Comparison of ENCODE assay signal across 8 cellular contexts in the genomic region with DNA sequence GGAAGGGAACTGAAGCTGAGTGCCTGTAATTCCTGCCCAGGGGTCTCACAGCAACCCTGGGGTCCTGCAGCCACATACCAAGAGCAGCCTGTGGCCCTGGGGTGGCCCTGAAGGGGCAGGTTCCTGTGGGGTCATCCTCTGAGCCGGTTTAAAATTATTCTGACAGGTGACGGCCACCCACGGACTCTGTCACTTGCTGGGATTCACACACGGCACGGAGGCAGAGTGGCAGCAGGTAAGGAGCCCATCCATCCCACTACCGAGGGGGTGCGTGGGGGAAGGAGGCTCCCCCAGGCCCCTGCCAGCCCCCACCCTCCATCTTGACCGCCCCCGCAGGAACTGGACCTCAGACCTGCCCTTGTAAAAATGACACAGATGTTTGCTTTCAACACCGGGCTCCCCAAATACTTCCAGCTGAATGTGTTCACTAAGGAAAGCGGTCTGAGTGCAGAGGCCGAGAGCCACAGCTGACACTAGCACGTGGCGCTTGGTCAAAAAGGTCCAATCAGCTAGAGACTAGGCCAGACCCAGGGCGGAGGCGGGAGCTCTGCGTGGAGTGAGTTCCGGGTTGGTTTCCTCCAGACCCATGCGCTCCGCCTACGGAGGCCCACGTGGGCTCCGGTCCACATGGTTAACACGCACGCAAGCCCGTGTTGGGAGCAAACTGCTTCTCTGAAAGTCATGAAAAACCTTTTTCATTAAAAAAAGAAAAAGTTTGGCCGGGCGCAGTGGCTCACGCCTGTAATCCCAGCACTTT. TPM values are rescaled to one million over a fixed set of nuclear protein-coding genes. Genes with fewer than 3 reads are reported as not detected.
DNase-seq lines count a peak whose midpoint lies in the region; ATAC-seq and TF ChIP-seq lines count a peak whose summit lies in the region.

No MANE protein-coding gene starts in this region.

- peak overlapping the region in 2 of 4 donors; percentile 48 to 60 for H3K4me3 ChIP-seq in tibial nerve

- peak overlapping the region; percentile 78 for H3K27ac Mint-ChIP-seq in activated CD4-positive, alpha-beta T cell treated with anti-CD3 and anti-CD28 coated beads, Interleukin-2, amount 10 ng/mL, durations not matched to agents 24 days and 14 days
- H3K27ac Mint-ChIP-seq in chondrocyte (ENCODE audit: unreplicated experiment), result no peak overlapping the region

- H3K27ac ChIP-seq in tibial nerve, result peak overlapping the region in 3 of 4 donors; percentile 63 to 73 (median 72)

- no peaks in the 10 kb centered on the region for H3K27me3 Mint-ChIP-seq in activated CD4-positive, alpha-beta T cell treated with anti-CD3 and anti-CD28 coated beads, Interleukin-2, amount 10 ng/mL, durations not matched to agents 24 days and 14 days
- H3K27me3 Mint-ChIP-seq in chondrocyte (ENCODE audit: low read depth), result no peaks in the 10 kb centered on the region

- no peaks in the 10 kb centered on the region for H3K9me3 Mint-ChIP-seq in activated CD4-positive, alpha-beta T cell treated with anti-CD3 and anti-CD28 coated beads, Interleukin-2, amount 10 ng/mL, durations not matched to agents 24 days and 14 days
- no peaks in the 10 kb centered on the region for H3K9me3 Mint-ChIP-seq in chondrocyte (ENCODE audit: low read depth)

- peak; percentile 23 for ATAC-seq in esophagus mucosa

- TF ChIP-seq CTCF in tibial nerve (IDR thresholded peaks at IDR 0.05), result no peak
- TF ChIP-seq CTCF in chondrocyte (IDR thresholded peaks at IDR 0.05), result no peak

- H3K36me3 Mint-ChIP-seq in activated CD4-positive, alpha-beta T cell treated with anti-CD3 and anti-CD28 coated beads, Interleukin-2, amount 10 ng/mL, durations not matched to agents 24 days and 14 days (ENCODE audit: low read depth), result peaks cover 33% of the 10 kb centered on the region
- peaks cover 1% of the 10 kb centered on the region for H3K36me3 Mint-ChIP-seq in chondrocyte (ENCODE audit: low read depth)

- H3K27me3 ChIP-seq in tibial nerve, result no peaks in the 10 kb centered on the region

- intact Hi-C loops in activated CD4-positive, alpha-beta T cell treated with anti-CD3 and anti-CD28 coated beads, Interleukin-2, amount 10 ng/mL, durations not matched to agents 24 days and 14 days (cut with micrococcal nuclease), result loop anchor here (1.0 kb wide), 1 partner anchor 10 kb away; the partner anchor contains the start of gene YBEY

- TF ChIP-seq EP300 in tibial nerve (IDR thresholded peaks at IDR 0.05), result peak in 1 of 2 donors; percentile 60

- no peaks in the 10 kb centered on the region for H3K9me3 ChIP-seq in tibial nerve

- DNase-seq in activated CD4-positive, CD25-positive, alpha-beta regulatory T cell (lab: John Stamatoyannopoulos, UW), result peak in 3 of 4 experiments; percentile 9 to 18 (median 17)
- no peak for DNase-seq in activated CD4-positive, CD25-positive, alpha-beta regulatory T cell treated with anti-CD3 and anti-CD28 coated beads, Interleukin-2, amount 50 U/mL, for 72 hours
- DNase-seq in activated CD4-positive, alpha-beta T cell treated with anti-CD3 and anti-CD28 coated beads, Interleukin-2, amount 10 ng/mL, durations not matched to agents 24 days and 14 days, result peak; percentile 89
- peak; percentile 74 for DNase-seq in non-pigmented ciliary epithelial cell (ENCODE audit: low read depth)
- peak; percentile 85 to 86 for DNase-seq in tibial nerve (ENCODE audit: low spot score in 2 of 2)
- no peak for DNase-seq in HCEC 1CT
- DNase-seq in chondrocyte (ENCODE audit: low spot score), result no peak

- peak overlapping the region; percentile 63 for H3K4me3 Mint-ChIP-seq in activated CD4-positive, alpha-beta T cell treated with anti-CD3 and anti-CD28 coated beads, Interleukin-2, amount 10 ng/mL, durations not matched to agents 24 days and 14 days
- H3K4me3 Mint-ChIP-seq in chondrocyte (ENCODE audit: unreplicated experiment), result no peak overlapping the region

- peaks cover 0 to 27% (median 0%) of the 10 kb centered on the region in 3 donors for H3K36me3 ChIP-seq in tibial nerve

- peaks cover 17% of the 10 kb centered on the region for H3K4me1 Mint-ChIP-seq in activated CD4-positive, alpha-beta T cell treated with anti-CD3 and anti-CD28 coated beads, Interleukin-2, amount 10 ng/mL, durations not matched to agents 24 days and 14 days
- peaks cover 14% of the 10 kb centered on the region for H3K4me1 Mint-ChIP-seq in chondrocyte (ENCODE audit: low read depth)

- H3K4me1 ChIP-seq in tibial nerve, result peaks cover 0 to 36% (median 2%) of the 10 kb centered on the region in 4 donors

- 49 to 66% methylated on average over 24 to 26 of the region's 29 CpGs for WGBS in tibial nerve, 2 donors

- TF ChIP-seq POLR2A in tibial nerve (IDR thresholded peaks at IDR 0.05), result no peak

RNA-seq across cellular contexts. Expression of gene YBEY, which starts 10.0 kb away (rescaled TPM):
- 16.2 and 18.2 TPM in 2 replicates for total RNA-seq in activated CD4-positive, alpha-beta T cell treated with anti-CD3 and anti-CD28 coated beads, Interleukin-2, amount 10 ng/mL, durations not matched to agents 24 days and 14 days
- total RNA-seq in esophagus mucosa, result 11.9 TPM
- total RNA-seq in tibial nerve, result 10 to 100 TPM in 3 of 4 donors, 1 to 10 TPM in 1; 6.7 to 20.1 (median 15.5) TPM
- total RNA-seq in chondrocyte, result 10.6 to 16.0 TPM (median 13.1 TPM) in 3 replicates

RNA-seq across cellular contexts. Expression of gene MCM3AP, which starts 10.8 kb away (rescaled TPM):
- 129 and 138 TPM in 2 replicates for total RNA-seq in activated CD4-positive, alpha-beta T cell treated with anti-CD3 and anti-CD28 coated beads, Interleukin-2, amount 10 ng/mL, durations not matched to agents 24 days and 14 days
- total RNA-seq in esophagus mucosa (53.6 TPM), tibial nerve (100 to 1,000 TPM; 112 to 180 (median 146) TPM), chondrocyte (86.4 to 106 TPM (median 87.2 TPM) in 3 replicates)

RNA-seq across cellular contexts. Expression of gene C21orf58, which starts 27.5 kb away (rescaled TPM):
- total RNA-seq in activated CD4-positive, alpha-beta T cell treated with anti-CD3 and anti-CD28 coated beads, Interleukin-2, amount 10 ng/mL, durations not matched to agents 24 days and 14 days, result 28.4 and 33.4 TPM in 2 replicates
- 4.7 TPM for total RNA-seq in esophagus mucosa
- total RNA-seq in tibial nerve, result 10 to 100 TPM in 1 of 4 donors, 1 to 10 TPM in 3; 2.2 to 11.1 (median 3.0) TPM
- total RNA-seq in chondrocyte, result 5.0 to 13.9 TPM (median 5.6 TPM) in 3 replicates

RNA-seq across cellular contexts. Expression of gene PCNT, which starts 27.8 kb away (rescaled TPM):
- total RNA-seq in activated CD4-positive, alpha-beta T cell treated with anti-CD3 and anti-CD28 coated beads, Interleukin-2, amount 10 ng/mL, durations not matched to agents 24 days and 14 days, result 52.0 and 61.2 TPM in 2 replicates
- total RNA-seq in esophagus mucosa (18.1 TPM), tibial nerve (10 to 100 TPM; 42.8 to 58.6 (median 45.9) TPM), chondrocyte (29.9 to 41.0 TPM (median 37.3 TPM) in 3 replicates)

Comparison
In these comparisons a context has a peak if more than half of its experiments do, and no peak if none do; other contexts are left out.
1. DNase-seq: peak in activated CD4-positive, CD25-positive, alpha-beta regulatory T cell (3 of 4), activated CD4-positive, alpha-beta T cell treated with anti-CD3 and anti-CD28 coated beads, Interleukin-2, amount 10 ng/mL, durations not matched to agents 24 days and 14 days (single experiment), non-pigmented ciliary epithelial cell (single experiment) and tibial nerve (2 of 2); none in activated CD4-positive, CD25-positive, alpha-beta regulatory T cell treated with anti-CD3 and anti-CD28 coated beads, Interleukin-2, amount 50 U/mL, for 72 hours (single experiment), HCEC 1CT (single experiment) and chondrocyte (single experiment).